In the genomic region with DNA sequence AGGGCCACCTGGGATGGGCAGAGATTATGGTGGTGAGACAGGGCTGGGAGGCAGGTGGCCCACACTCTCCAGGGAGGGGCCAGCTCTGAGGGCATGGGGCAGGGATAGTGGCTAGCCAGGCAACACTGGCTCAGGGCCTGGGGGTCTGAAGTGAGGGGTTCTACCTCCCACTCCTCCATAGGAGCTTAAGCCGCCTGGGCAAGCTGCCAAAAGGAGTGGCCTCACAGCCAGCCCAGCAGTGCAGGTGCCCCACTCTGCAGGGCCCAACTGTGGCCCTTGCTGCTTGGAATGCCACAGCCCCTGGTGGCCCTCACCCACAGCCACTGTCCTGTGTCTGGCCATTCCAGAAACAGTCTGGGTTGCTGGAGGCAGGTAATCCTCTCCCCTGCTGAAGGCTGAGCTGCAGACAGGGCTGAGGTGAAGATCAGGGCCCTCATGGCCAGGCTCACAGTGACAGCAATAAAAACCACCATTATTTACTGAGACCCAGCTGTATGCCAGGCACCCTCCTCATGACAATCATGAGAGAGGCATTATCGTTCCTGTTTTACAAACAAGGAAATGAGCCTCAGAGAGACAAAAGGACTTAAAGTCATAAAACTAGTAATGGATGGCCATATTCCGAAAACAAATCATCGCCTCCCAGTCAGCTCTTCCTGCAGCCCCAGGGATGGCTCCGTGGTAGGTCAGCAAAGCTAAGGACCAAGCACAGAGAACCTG, we compare ENCODE assay signal across 24 cellular contexts. TPM values are rescaled to one million over a fixed set of nuclear protein-coding genes. Genes with fewer than 3 reads are reported as not detected.
DNase-seq lines count a peak whose midpoint lies in the region; ATAC-seq and TF ChIP-seq lines count a peak whose summit lies in the region.
"Had no signal": no experiment of that assay in that cellular context is flagged by ENCODE, and none has a peak within 500 bp of the region (broad histone marks: within the 10 kb centered on the region; RNA-seq: fewer than 3 reads in every experiment).

No MANE protein-coding gene starts in this region.

- intact Hi-C loops in mucosa of descending colon (cut with DNase I, micrococcal nuclease): no loop called here

- DNase-seq in DMS53 (lab: John Stamatoyannopoulos, UW): peak; percentile 41
- no peak for DNase-seq in DMS53 treated with DMSO at 0.1 percent for 48 hours (lab: John Stamatoyannopoulos, UW; ENCODE audit: unreplicated experiment)
- peak; percentile 79 for DNase-seq in NCI-H2029 (lab: John Stamatoyannopoulos, UW)
- peak; percentile 72 for DNase-seq in SHP77 treated with DMSO at 0.1 percent for 48 hours (lab: John Stamatoyannopoulos, UW)
- DNase-seq in mucosa of descending colon: peak in 2 of 3 donors; percentile 30 to 51
- no peak for DNase-seq in NCI-H128 (lab: John Stamatoyannopoulos, UW; ENCODE audit: unreplicated experiment)
- DNase-seq: 8988T; activated CD8-positive, alpha-beta T cell treated with anti-CD3 and anti-CD28 coated beads, Interleukin-2, amount 10 ng/mL, durations not matched to agents 7 days and 5 days; activated naive CD4-positive, alpha-beta T cell treated with anti-CD3 and anti-CD28 coated beads, Interleukin-2, amount 50 U/mL, for 16 hours; activated T-cell treated with anti-CD3 and anti-CD28 coated beads, Interleukin-2, amount 50 U/mL, for 4 hours; hippocampal formation; NCI-H1694 treated with DMSO at 0.1 percent for 48 hours; NK-92 treated with Interleukin-12 subunit alpha and Interleukin-12 subunit beta, amount 100 ng/mL, for 24 hours; nucleus accumbens; SK-N-SH; stimulated activated CD4-positive, alpha-beta T cell treated with anti-CD3 and anti-CD28 coated beads, Interleukin-4, amount 100 ng/mL, for 4 hours; T1000 had no signal

- H3K4me1 ChIP-seq in mucosa of descending colon (ENCODE audit: low read depth): peaks cover 3% of the 10 kb centered on the region
- H3K4me1 ChIP-seq: ascending aorta had no signal

- H3K4me3 ChIP-seq in mucosa of descending colon: no peak overlapping the region
- H3K4me3 ChIP-seq: ascending aorta, lung, smooth muscle cell had no signal

- H3K36me3 ChIP-seq in mucosa of descending colon (ENCODE audit: low read depth): no peaks in the 10 kb centered on the region
- H3K36me3 ChIP-seq: ascending aorta had no signal

- H3K9me3 ChIP-seq in mucosa of descending colon: no peaks in the 10 kb centered on the region
- H3K9me3 ChIP-seq: ascending aorta, SK-N-SH had no signal

- TF ChIP-seq CTCF in mucosa of descending colon (IDR thresholded peaks at IDR 0.05): no peak

- peak; percentile 77 for ATAC-seq in mucosa of descending colon
- ATAC-seq in GM19397 (IDR thresholded peaks at IDR 0.05; ENCODE audit: unreplicated experiment): no peak
- no peak for ATAC-seq in GM18868 (IDR thresholded peaks at IDR 0.05; ENCODE audit: unreplicated experiment)
- ATAC-seq: activated CD4-positive, CD25-positive, alpha-beta regulatory T cell treated with anti-CD3 and anti-CD28 coated beads, Interleukin-2, amount 50 U/mL, for 24 hours; activated CD8-positive, alpha-beta T cell treated with anti-CD3 and anti-CD28 coated beads, Interleukin-2, amount 10 ng/mL, durations not matched to agents 7 days and 5 days; activated T-cell treated with anti-CD3 and anti-CD28 coated beads, Interleukin-2, amount 50 U/mL, for 4 hours; HCT116 had no signal

RNA-seq across cellular contexts. Expression of gene KIF21B, which starts 31.0 kb away (rescaled TPM):
- 10 to 100 TPM in 1 of 3 donors, 1 to 10 TPM in 2; 3.2 to 10.5 (median 4.0) TPM for total RNA-seq in mucosa of descending colon

Comparison
In these comparisons a context has a peak if more than half of its experiments do, and no peak if none do; other contexts are left out.
1. DNase-seq: peak in DMS53 (single experiment), NCI-H2029 (single experiment), SHP77 treated with DMSO at 0.1 percent for 48 hours (single experiment) and mucosa of descending colon (2 of 3); none in DMS53 treated with DMSO at 0.1 percent for 48 hours (single experiment) and NCI-H128 (single experiment).